Comparison of ENCODE assay signal across 11 cellular contexts in genomic region chr2:45904931-45905642, GRCh38.
DNase-seq lines count a peak whose midpoint lies in the region; ATAC-seq, FAIRE-seq and TF ChIP-seq lines count a peak whose summit lies in the region.
"Had no signal": no experiment of that assay in that cellular context is flagged by ENCODE, and none has a peak within 500 bp of the region (broad histone marks: within the 10 kb centered on the region; RNA-seq: fewer than 3 reads in every experiment).

No MANE protein-coding gene starts in this region.

- H3K4me2 ChIP-seq in BLaER1 treated with 17β-estradiol and CSF1 and Interleukin-3, amounts not matched to agents 10 nM and 100 nM, result peak overlapping the region in 8 of 11 experiments; percentile 2 to 50 (median 36); a peak in 13 of 22 replicates
- H3K4me2 ChIP-seq in GM23248 (ENCODE audit: unreplicated experiment), result no peak overlapping the region
- peak overlapping the region; percentile 59 for H3K4me2 ChIP-seq in astrocyte (ENCODE audit: low read length)
- H3K4me2 ChIP-seq in neural progenitor cell, result no peak overlapping the region

- no peak overlapping the region for H3K9ac ChIP-seq in BLaER1 treated with 17β-estradiol and CSF1 and Interleukin-3, amounts not matched to agents 10 nM and 100 nM
- H3K9ac ChIP-seq in GM23248 (peak overlapping the region; percentile 60), astrocyte (ENCODE audit: low read length) (no peak overlapping the region), neural progenitor cell (no peak overlapping the region)

- H3F3A ChIP-seq in GM23248 (ENCODE audit: insufficient read depth), result no peaks in the 10 kb centered on the region
- no peaks in the 10 kb centered on the region for H3F3A ChIP-seq in neural progenitor cell (ENCODE audit: low read depth)

- H3K4me1 ChIP-seq in BLaER1 treated with 17β-estradiol and CSF1 and Interleukin-3, amounts not matched to agents 10 nM and 100 nM, result peaks cover 22 to 93% (median 74%) of the 10 kb centered on the region in 10 experiments
- H3K4me1 ChIP-seq in GM23248 (ENCODE audit: insufficient read depth) (peaks cover 22% of the 10 kb centered on the region; the same call in 1 of the 2 replicates), astrocyte (ENCODE audit: insufficient read depth, low read length) (peaks cover 8% of the 10 kb centered on the region), neural progenitor cell (peaks cover 13% of the 10 kb centered on the region)

- H3K9me2 ChIP-seq in GM23248 (ENCODE audit: insufficient read depth), result no peaks in the 10 kb centered on the region

- H3K9me3 Mint-ChIP-seq in astrocyte (ENCODE audit: unreplicated experiment), result no peaks in the 10 kb centered on the region
- no peaks in the 10 kb centered on the region for H3K9me3 Mint-ChIP-seq in neural progenitor cell
- H3K9me3 Mint-ChIP-seq: nephron had no signal

- H3K36me3 Mint-ChIP-seq in astrocyte (ENCODE audit: low read depth, unreplicated experiment) (no peaks in the 10 kb centered on the region), neural progenitor cell (no peaks in the 10 kb centered on the region)

- H3K27me3 Mint-ChIP-seq in astrocyte (ENCODE audit: low read depth, unreplicated experiment) (peaks cover 10% of the 10 kb centered on the region), neural progenitor cell (ENCODE audit: insufficient read depth, low read depth) (peaks cover 5% of the 10 kb centered on the region)

- H3K36me3 ChIP-seq in BLaER1 treated with 17β-estradiol and CSF1 and Interleukin-3, amounts not matched to agents 10 nM and 100 nM, result peaks cover 0 to 83% (median 56%) of the 10 kb centered on the region in 11 experiments; a peak in 14 of 22 replicates
- H3K36me3 ChIP-seq in GM23248 (ENCODE audit: low read depth), result no peaks in the 10 kb centered on the region
- no peaks in the 10 kb centered on the region for H3K36me3 ChIP-seq in astrocyte (ENCODE audit: insufficient read depth, low read length)
- H3K36me3 ChIP-seq in neural progenitor cell, result no peaks in the 10 kb centered on the region

- FAIRE-seq in astrocyte (lab: Jason Lieb, UNC), result no peak

- peak overlapping the region in 1 of 11 experiments; percentile 2; a peak in 1 of 22 replicates for H3K27ac ChIP-seq in BLaER1 treated with 17β-estradiol and CSF1 and Interleukin-3, amounts not matched to agents 10 nM and 100 nM
- H3K27ac ChIP-seq in GM23248 (peak overlapping the region; percentile 23), astrocyte (ENCODE audit: low read depth, low read length) (no peak overlapping the region), neural progenitor cell (no peak overlapping the region)

- peaks cover 0 to 100% (median 89%) of the 10 kb centered on the region in 11 experiments; a peak in 14 of 22 replicates for H4K20me1 ChIP-seq in BLaER1 treated with 17β-estradiol and CSF1 and Interleukin-3, amounts not matched to agents 10 nM and 100 nM
- H4K20me1 ChIP-seq in GM23248 (ENCODE audit: insufficient read depth) (no peaks in the 10 kb centered on the region), astrocyte (ENCODE audit: insufficient read depth, low read length) (peaks cover 4% of the 10 kb centered on the region), neural progenitor cell (ENCODE audit: low read depth) (no peaks in the 10 kb centered on the region)

- H3K27ac Mint-ChIP-seq in astrocyte (ENCODE audit: unreplicated experiment), result no peak overlapping the region
- H3K27ac Mint-ChIP-seq in neural progenitor cell, result peak overlapping the region; percentile 94
- H3K27ac Mint-ChIP-seq: nephron had no signal

- H3K79me2 ChIP-seq in GM23248 (ENCODE audit: insufficient read depth) (peaks cover 6% of the 10 kb centered on the region; the same call in 1 of the 2 replicates), astrocyte (ENCODE audit: insufficient read depth, low read length) (no peaks in the 10 kb centered on the region), neural progenitor cell (ENCODE audit: low read depth) (no peaks in the 10 kb centered on the region)

- H3K4me3 ChIP-seq in BLaER1 treated with 17β-estradiol and CSF1 and Interleukin-3, amounts not matched to agents 10 nM and 100 nM, result no peak overlapping the region
- peak overlapping the region; percentile 56; the same call in 1 of the 2 replicates for H3K4me3 ChIP-seq in GM23248
- H3K4me3 ChIP-seq in astrocyte (ENCODE audit: insufficient read depth, low read depth, low read length), result no peak overlapping the region
- H3K4me3 ChIP-seq in neural progenitor cell, result no peak overlapping the region

- H2AFZ ChIP-seq in GM23248 (no peak overlapping the region), astrocyte (ENCODE audit: low read depth, low read length) (no peak overlapping the region), neural progenitor cell (replicated peaks) (no peak overlapping the region)

- H3K27me3 ChIP-seq in BLaER1 treated with 17β-estradiol and CSF1 and Interleukin-3, amounts not matched to agents 10 nM and 100 nM, result no peaks in the 10 kb centered on the region
- H3K27me3 ChIP-seq in GM23248 (replicated peaks; ENCODE audit: insufficient read depth) (no peaks in the 10 kb centered on the region), astrocyte (ENCODE audit: insufficient read depth, low read length) (no peaks in the 10 kb centered on the region), neural progenitor cell (no peaks in the 10 kb centered on the region)

- H3K4me3 Mint-ChIP-seq in astrocyte (ENCODE audit: unreplicated experiment) (no peak overlapping the region), neural progenitor cell (no peak overlapping the region)
- H3K4me3 Mint-ChIP-seq: nephron had no signal

- in situ Hi-C loops in GM23248 (cut with MboI), result no loop called here

- no peak for TF ChIP-seq CTCF in astrocyte (IDR thresholded peaks at IDR 0.05; ENCODE audit: insufficient read depth, low read depth, low read length)
- no peak for TF ChIP-seq CTCF in neural progenitor cell (IDR thresholded peaks at IDR 0.05)

- H3K4me1 Mint-ChIP-seq in astrocyte (ENCODE audit: low read depth, unreplicated experiment) (peaks cover 2% of the 10 kb centered on the region), neural progenitor cell (peaks cover 52% of the 10 kb centered on the region)

- 74 to 80% methylated on average over 6 to 9 of the region's 9 CpGs for WGBS in GM23248 (ENCODE audit: low coverage in 1 of 2, low lambda C conversion rate in 2 of 2, missing lambda C conversion rate in 2 of 2), 2 experiments

- DNase-seq in GM23248, result peak; percentile 50
- DNase-seq in astrocyte (ENCODE audit: low read depth), result peak; percentile 25
- DNase-seq in neural progenitor cell (ENCODE audit: low spot score), result peak; percentile 11
- DNase-seq in activated effector memory CD4-positive, alpha-beta T cell treated with Interleukin-2 at 50 U/mL for 16 hours, result no peak
- DNase-seq in stimulated activated CD8-positive, alpha-beta memory T cell treated with anti-CD3 and anti-CD28 coated beads, Interleukin-4, amount 100 ng/mL, for 48 hours, result no peak
- DNase-seq: foreskin melanocyte, islet precursor cell, NCI-H1092 treated with DMSO at 0.1 percent for 48 hours had no signal

- no peaks in the 10 kb centered on the region for H3K9me3 ChIP-seq in BLaER1 treated with 17β-estradiol and CSF1 and Interleukin-3, amounts not matched to agents 10 nM and 100 nM (replicated peaks in 1 of 11)
- H3K9me3 ChIP-seq in GM23248 (ENCODE audit: low read depth), result no peaks in the 10 kb centered on the region
- no peaks in the 10 kb centered on the region for H3K9me3 ChIP-seq in astrocyte (ENCODE audit: insufficient read depth, low read depth, low read length)
- H3K9me3 ChIP-seq in neural progenitor cell (ENCODE audit: low read depth), result no peaks in the 10 kb centered on the region

- ATAC-seq in HG03159 (IDR thresholded peaks at IDR 0.05; ENCODE audit: unreplicated experiment), result no peak

Comparison
In these comparisons a context has a peak if more than half of its experiments do, and no peak if none do; other contexts are left out.
1. H3K4me2 ChIP-seq: peak in BLaER1 treated with 17β-estradiol and CSF1 and Interleukin-3, amounts not matched to agents 10 nM and 100 nM (8 of 11) and astrocyte (single experiment); none in GM23248 (single experiment) and neural progenitor cell (single experiment).
2. DNase-seq: peak in GM23248 (single experiment), astrocyte (single experiment) and neural progenitor cell (single experiment); none in activated effector memory CD4-positive, alpha-beta T cell treated with Interleukin-2 at 50 U/mL for 16 hours (single experiment) and stimulated activated CD8-positive, alpha-beta memory T cell treated with anti-CD3 and anti-CD28 coated beads, Interleukin-4, amount 100 ng/mL, for 48 hours (single experiment).